8 cellular contexts compared by ENCODE assay signal in the genomic region with DNA sequence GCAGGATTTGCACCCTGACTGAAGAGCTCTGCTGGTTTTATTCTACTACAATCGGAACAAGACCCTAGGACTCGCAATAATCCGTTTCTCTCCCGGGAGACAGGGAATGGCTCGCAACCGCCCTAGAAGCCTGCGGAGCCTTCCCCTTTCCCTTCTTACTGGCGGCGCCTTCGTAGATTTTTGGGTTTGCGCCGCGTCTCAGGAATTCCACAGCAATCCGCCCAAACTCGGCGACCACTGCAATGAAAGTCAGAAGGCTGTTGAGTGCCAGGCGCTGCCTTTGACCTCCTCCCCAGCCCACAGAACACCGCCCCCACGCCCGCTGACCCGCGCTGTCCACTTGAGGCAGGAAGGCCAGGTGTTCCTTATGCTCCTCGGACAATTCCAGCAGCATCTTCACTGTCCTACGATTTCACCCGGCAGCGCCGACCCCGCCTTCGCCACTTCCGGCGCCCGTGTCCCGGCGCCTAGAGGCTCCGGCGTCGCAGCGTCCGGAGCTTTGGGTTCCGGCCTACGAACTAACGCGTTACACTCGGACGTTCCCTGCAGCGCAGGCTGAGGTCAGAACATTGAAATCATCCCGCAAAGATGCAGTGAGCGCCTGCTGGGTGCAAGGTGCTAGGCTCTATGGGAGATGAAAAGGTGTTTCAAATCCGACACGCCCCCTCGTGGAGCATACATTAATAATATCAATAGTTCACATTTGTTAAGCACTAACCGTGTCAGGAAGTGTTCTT. TPM values are rescaled to one million over a fixed set of nuclear protein-coding genes. Genes with fewer than 3 reads are reported as not detected.
DNase-seq lines count a peak whose midpoint lies in the region; ATAC-seq and TF ChIP-seq lines count a peak whose summit lies in the region.

COMMD2 (minus strand) TSS at position 439 of the 737 bp plus-strand sequence; CDS start at position 394, 45 bp downstream.

- in situ Hi-C loops in brain microvascular endothelial cell (cut with HindIII; ENCODE audit: low pct_ligation_motif_present, low sequenced_read_pairs), result no loop called here

- H3K36me3 ChIP-seq in brain microvascular endothelial cell (replicated peaks) (peaks cover 8% of the 10 kb centered on the region), iPS-15b (ENCODE audit: control insufficient read depth, insufficient read depth, low read length) (peaks cover 6% of the 10 kb centered on the region), skeletal muscle satellite cell (ENCODE audit: insufficient read depth, low read length) (peaks cover 13% of the 10 kb centered on the region)

- ATAC-seq in GM18517 (IDR thresholded peaks at IDR 0.05; ENCODE audit: unreplicated experiment) (peak; percentile 99), HG03045 (IDR thresholded peaks at IDR 0.05; ENCODE audit: unreplicated experiment) (peak; percentile 100)

- peak within 1 kb of the TSS; percentile 97 for H3K4me3 ChIP-seq in brain microvascular endothelial cell (ENCODE audit: low read depth, low read length)
- H3K4me3 ChIP-seq in iPS-15b (ENCODE audit: low read depth, low read length), result peak within 1 kb of the TSS; percentile 99
- H3K4me3 ChIP-seq in skeletal muscle satellite cell (ENCODE audit: low read length), result peak within 1 kb of the TSS; percentile 93

- H3K4me1 ChIP-seq in iPS-15b (ENCODE audit: control insufficient read depth, insufficient read depth, low read length) (no peaks in the 10 kb centered on the region), skeletal muscle satellite cell (ENCODE audit: control insufficient read depth, insufficient read depth, low read length) (peaks cover 9% of the 10 kb centered on the region)

- H3K4me2 ChIP-seq in skeletal muscle satellite cell (ENCODE audit: low read length), result peak within 1 kb of the TSS; percentile 74

- DNase-seq in 8988T, result peak; percentile 37
- peak; percentile 81 for DNase-seq in NCI-H2081 treated with DMSO at 0.1 percent for 48 hours (lab: John Stamatoyannopoulos, UW)
- peak; percentile 86 for DNase-seq in UCSD-AML1 (lab: John Stamatoyannopoulos, UW; ENCODE audit: unreplicated experiment)
- DNase-seq in brain microvascular endothelial cell, result peak; percentile 75

- H3K27me3 ChIP-seq in brain microvascular endothelial cell (replicated peaks), result no peaks in the 10 kb centered on the region
- no peaks in the 10 kb centered on the region for H3K27me3 ChIP-seq in iPS-15b (ENCODE audit: control insufficient read depth, insufficient read depth, low read length)
- no peaks in the 10 kb centered on the region for H3K27me3 ChIP-seq in skeletal muscle satellite cell (ENCODE audit: control insufficient read depth, insufficient read depth, low read length)

- H3K27ac ChIP-seq in brain microvascular endothelial cell, result peak within 1 kb of the TSS; percentile 22

- H3K9ac ChIP-seq in iPS-15b (ENCODE audit: low read depth, low read length), result peak within 1 kb of the TSS; percentile 79
- peak within 1 kb of the TSS; percentile 92 for H3K9ac ChIP-seq in skeletal muscle satellite cell (ENCODE audit: low read depth, low read length)

- H3K9me3 ChIP-seq in iPS-15b (ENCODE audit: control insufficient read depth, insufficient read depth, low read length), result no peaks in the 10 kb centered on the region
- no peaks in the 10 kb centered on the region for H3K9me3 ChIP-seq in skeletal muscle satellite cell (replicated peaks; ENCODE audit: low read length)

- TF ChIP-seq CTCF in brain microvascular endothelial cell (IDR thresholded peaks at IDR 0.05; ENCODE audit: low read depth, low read length, missing control alignments), result peak; percentile 37

RNA-seq across cellular contexts. Expression of gene COMMD2, which starts in this region (rescaled TPM):
- total RNA-seq in skeletal muscle satellite cell (2012; rRNA removed), result 18.8 and 21.3 TPM in 2 replicates

Comparison
In these comparisons a context has a peak if more than half of its experiments do, and no peak if none do; other contexts are left out.
1. Peak in every context shown above with its lines: DNase-seq, ATAC-seq, H3K4me3 ChIP-seq and H3K27ac ChIP-seq.